ENCODE assay signal across 20 cellular contexts in the genomic region with DNA sequence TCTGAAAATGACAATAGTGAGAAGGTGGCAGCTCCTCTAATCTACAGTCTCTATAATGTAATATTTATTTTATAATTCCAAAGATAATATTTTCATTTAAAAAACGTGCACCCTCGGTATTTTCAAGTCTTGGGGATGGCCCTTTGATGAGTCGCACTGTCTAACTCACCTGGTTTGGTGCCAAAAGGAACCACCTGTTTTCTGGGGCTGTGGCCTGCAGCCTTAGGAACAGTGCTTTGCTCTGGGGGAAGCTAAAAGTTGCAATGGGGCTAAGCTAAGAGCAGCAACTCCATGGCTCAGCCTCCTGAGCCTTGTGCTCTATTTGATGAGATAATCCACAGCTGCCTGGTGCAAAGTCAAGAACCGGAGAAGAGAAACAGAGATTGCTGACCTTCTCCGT. TPM values are rescaled to one million over a fixed set of nuclear protein-coding genes. Genes with fewer than 3 reads are reported as not detected.
DNase-seq lines count a peak whose midpoint lies in the region; ATAC-seq and TF ChIP-seq lines count a peak whose summit lies in the region.
"Had no signal": no experiment of that assay in that cellular context is flagged by ENCODE, and none has a peak within 500 bp of the region (broad histone marks: within the 10 kb centered on the region; RNA-seq: fewer than 3 reads in every experiment).

No MANE protein-coding gene starts in this region.

- no peaks in the 10 kb centered on the region for H3K36me3 Mint-ChIP-seq in activated naive CD8-positive, alpha-beta T cell treated with anti-CD3 and anti-CD28 coated beads for 36 hours
- H3K36me3 Mint-ChIP-seq: CD8-positive, alpha-beta T cell had no signal

- no peak overlapping the region for H3K4me3 Mint-ChIP-seq in activated naive CD8-positive, alpha-beta T cell treated with anti-CD3 and anti-CD28 coated beads for 36 hours
- H3K4me3 Mint-ChIP-seq: B cell; CD4-positive, CD25-positive, alpha-beta regulatory T cell; CD8-positive, alpha-beta T cell; HFFc6 had no signal

- no peak for TF ChIP-seq EP300 in Ishikawa (IDR thresholded peaks at IDR 0.05; ENCODE audit: borderline replicate concordance)

- no peak for ATAC-seq in HG03442 (IDR thresholded peaks at IDR 0.05; ENCODE audit: unreplicated experiment)
- ATAC-seq: CD8-positive, alpha-beta T cell; GM12878; HCT116 had no signal

- TF ChIP-seq RAD21 in Ishikawa (IDR thresholded peaks at IDR 0.05; ENCODE audit: low read depth), result no peak

- H3K27ac Mint-ChIP-seq in activated naive CD8-positive, alpha-beta T cell treated with anti-CD3 and anti-CD28 coated beads for 36 hours, result no peak overlapping the region
- H3K27ac Mint-ChIP-seq: B cell; CD8-positive, alpha-beta T cell; HFFc6 had no signal

- no peaks in the 10 kb centered on the region for H3K4me1 Mint-ChIP-seq in activated naive CD8-positive, alpha-beta T cell treated with anti-CD3 and anti-CD28 coated beads for 36 hours

- DNase-seq in DMS 273 (lab: John Stamatoyannopoulos, UW; ENCODE audit: unreplicated experiment), result peak; percentile 2
- no peak for DNase-seq in DMS 273 treated with DMSO at 0.1 percent for 48 hours (lab: John Stamatoyannopoulos, UW)
- peak; percentile 37 for DNase-seq in NCI-H69 (lab: John Stamatoyannopoulos, UW)
- DNase-seq in myocyte (ENCODE audit: low read depth), result peak; percentile 64
- DNase-seq in activated naive CD8-positive, alpha-beta T cell treated with anti-CD3 and anti-CD28 coated beads for 36 hours, result no peak
- DNase-seq in NCI-H1105 treated with DMSO at 0.1 percent for 48 hours (lab: John Stamatoyannopoulos, UW), result no peak
- DNase-seq: Caco-2; CD4-positive, CD25-positive, alpha-beta regulatory T cell; CD8-positive, alpha-beta T cell; DMS79; EL; GDM1; H7; HFFc6 had no signal

- no peaks in the 10 kb centered on the region for H3K9me3 Mint-ChIP-seq in activated naive CD8-positive, alpha-beta T cell treated with anti-CD3 and anti-CD28 coated beads for 36 hours
- H3K9me3 Mint-ChIP-seq: CD4-positive, CD25-positive, alpha-beta regulatory T cell; CD8-positive, alpha-beta T cell; HFFc6 had no signal

- H3K27me3 Mint-ChIP-seq in activated naive CD8-positive, alpha-beta T cell treated with anti-CD3 and anti-CD28 coated beads for 36 hours, result no peaks in the 10 kb centered on the region
- H3K27me3 Mint-ChIP-seq: B cell; CD4-positive, CD25-positive, alpha-beta regulatory T cell had no signal

TF ChIP-seq in Ishikawa, 13 proteins besides CTCF, POLR2A, EP300 and RAD21:
- 0 out of 2 replicates have a peak, but pooled peaks have one; percentile 15 for TF ChIP-seq NFIC (IDR thresholded peaks at IDR 0.05)
- TF ChIP-seq, protein P1, sequence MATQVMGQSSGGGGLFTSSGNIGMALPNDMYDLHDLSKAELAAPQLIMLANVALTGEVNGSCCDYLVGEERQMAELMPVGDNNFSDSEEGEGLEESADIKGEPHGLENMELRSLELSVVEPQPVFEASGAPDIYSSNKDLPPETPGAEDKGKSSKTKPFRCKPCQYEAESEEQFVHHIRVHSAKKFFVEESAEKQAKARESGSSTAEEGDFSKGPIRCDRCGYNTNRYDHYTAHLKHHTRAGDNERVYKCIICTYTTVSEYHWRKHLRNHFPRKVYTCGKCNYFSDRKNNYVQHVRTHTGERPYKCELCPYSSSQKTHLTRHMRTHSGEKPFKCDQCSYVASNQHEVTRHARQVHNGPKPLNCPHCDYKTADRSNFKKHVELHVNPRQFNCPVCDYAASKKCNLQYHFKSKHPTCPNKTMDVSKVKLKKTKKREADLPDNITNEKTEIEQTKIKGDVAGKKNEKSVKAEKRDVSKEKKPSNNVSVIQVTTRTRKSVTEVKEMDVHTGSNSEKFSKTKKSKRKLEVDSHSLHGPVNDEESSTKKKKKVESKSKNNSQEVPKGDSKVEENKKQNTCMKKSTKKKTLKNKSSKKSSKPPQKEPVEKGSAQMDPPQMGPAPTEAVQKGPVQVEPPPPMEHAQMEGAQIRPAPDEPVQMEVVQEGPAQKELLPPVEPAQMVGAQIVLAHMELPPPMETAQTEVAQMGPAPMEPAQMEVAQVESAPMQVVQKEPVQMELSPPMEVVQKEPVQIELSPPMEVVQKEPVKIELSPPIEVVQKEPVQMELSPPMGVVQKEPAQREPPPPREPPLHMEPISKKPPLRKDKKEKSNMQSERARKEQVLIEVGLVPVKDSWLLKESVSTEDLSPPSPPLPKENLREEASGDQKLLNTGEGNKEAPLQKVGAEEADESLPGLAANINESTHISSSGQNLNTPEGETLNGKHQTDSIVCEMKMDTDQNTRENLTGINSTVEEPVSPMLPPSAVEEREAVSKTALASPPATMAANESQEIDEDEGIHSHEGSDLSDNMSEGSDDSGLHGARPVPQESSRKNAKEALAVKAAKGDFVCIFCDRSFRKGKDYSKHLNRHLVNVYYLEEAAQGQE (IDR thresholded peaks at IDR 0.05; ENCODE audit: low read depth), result no peak

RNA-seq across cellular contexts. Expression of a gene that starts 6.4 kb away (rescaled TPM):
- not detected in 2 replicates for total RNA-seq in myocyte
- polyA plus RNA-seq in myocyte (2012), result 0.09 TPM
- under 1 TPM in 1 of 2 experiments, not detected in 1; 0.08 TPM for total RNA-seq in activated naive CD8-positive, alpha-beta T cell treated with anti-CD3 and anti-CD28 coated beads for 36 hours
- total RNA-seq: B cell; CD4-positive, CD25-positive, alpha-beta regulatory T cell; H1; H7 had no signal
- polyA plus RNA-seq: H1 had no signal

RNA-seq across cellular contexts. Expression of a gene that starts 25.9 kb away (rescaled TPM):
- total RNA-seq in myocyte, result 16.3 and 19.7 TPM in 2 replicates
- 12.8 TPM for polyA plus RNA-seq in myocyte (2012)
- 10 to 100 TPM; 58.7 to 61.8 TPM for total RNA-seq in activated naive CD8-positive, alpha-beta T cell treated with anti-CD3 and anti-CD28 coated beads for 36 hours

RNA-seq across cellular contexts. Expression of a gene that starts 27.0 kb away (rescaled TPM):
- 0.47 and 0.62 TPM in 2 replicates for total RNA-seq in myocyte
- polyA plus RNA-seq in myocyte (2012), result 5.5 TPM
- total RNA-seq in activated naive CD8-positive, alpha-beta T cell treated with anti-CD3 and anti-CD28 coated beads for 36 hours, result under 1 TPM; 0.27 to 0.54 TPM

RNA-seq across cellular contexts. Expression of a gene that starts 41.3 kb away (rescaled TPM):
- total RNA-seq in myocyte, result 4.0 and 7.5 TPM in 2 replicates
- 52.2 TPM for polyA plus RNA-seq in myocyte (2012)
- 1 to 10 TPM; 5.4 to 6.0 TPM for total RNA-seq in activated naive CD8-positive, alpha-beta T cell treated with anti-CD3 and anti-CD28 coated beads for 36 hours

Comparison
In these comparisons a context has a peak if more than half of its experiments do, and no peak if none do; other contexts are left out.
1. DNase-seq: peak in DMS 273 (single experiment), NCI-H69 (single experiment) and myocyte (single experiment); none in DMS 273 treated with DMSO at 0.1 percent for 48 hours (single experiment), activated naive CD8-positive, alpha-beta T cell treated with anti-CD3 and anti-CD28 coated beads for 36 hours (single experiment) and NCI-H1105 treated with DMSO at 0.1 percent for 48 hours (single experiment).